23 cellular contexts compared by ENCODE assay signal in genomic region chr2:240405654-240406313, GRCh38. TPM values are rescaled to one million over a fixed set of nuclear protein-coding genes. Genes with fewer than 3 reads are reported as not detected.
DNase-seq lines count a peak whose midpoint lies in the region; ATAC-seq, FAIRE-seq and TF ChIP-seq lines count a peak whose summit lies in the region.
"Had no signal": no experiment of that assay in that cellular context is flagged by ENCODE, and none has a peak within 500 bp of the region (broad histone marks: within the 10 kb centered on the region; RNA-seq: fewer than 3 reads in every experiment).

No MANE protein-coding gene starts in this region.

- no peaks in the 10 kb centered on the region for H3K9me3 Mint-ChIP-seq in type B pancreatic cell
- H3K9me3 Mint-ChIP-seq: activated naive CD4-positive, alpha-beta T cell treated with anti-CD3 and anti-CD28 coated beads, Interleukin-2, amount 50 U/mL, for 72 hours; activated T-helper 2 cell treated with anti-CD3 and anti-CD28 coated beads, Interferon-gamma antibody, Interleukin-2, Interleukin-4, amounts not matched to agents 10 μg/mL and 5 μg/mL and 100 μg/mL, durations not matched to agents 14 hours and 24 hours and 36 hours; CD4-positive, CD25-positive, alpha-beta regulatory T cell; naive thymus-derived CD4-positive, alpha-beta T cell had no signal

- H3K9me3 ChIP-seq in left ventricle myocardium inferior (replicated peaks): no peaks in the 10 kb centered on the region
- H3K9me3 ChIP-seq in WERI-Rb-1 (ENCODE audit: severe bottlenecking): no peaks in the 10 kb centered on the region
- H3K9me3 ChIP-seq: breast epithelium, heart left ventricle, upper lobe of left lung had no signal

- H3K4me3 ChIP-seq in left ventricle myocardium inferior (no peak overlapping the region), WERI-Rb-1 (ENCODE audit: low read depth, low read length) (no peak overlapping the region)
- H3K4me3 ChIP-seq: breast epithelium, coronary artery, heart left ventricle, upper lobe of left lung had no signal

- DNase-seq in Right ventricle myocardium inferior (ENCODE audit: missing footprints) (peak; percentile 32), left ventricle myocardium inferior (no peak), WERI-Rb-1 (peak; percentile 3), myocyte (ENCODE audit: low read depth) (peak; percentile 56), type B pancreatic cell (ENCODE audit: extremely low spot score, unreplicated experiment) (peak; percentile 47), NCI-H2196 treated with DMSO at 0.1 percent for 48 hours (lab: John Stamatoyannopoulos, UW; ENCODE audit: unreplicated experiment) (no peak), GM19239 (ENCODE audit: insufficient read length, low spot score) (no peak), KBM-7 (no peak)
- DNase-seq: activated CD4-positive, alpha-beta T cell treated with anti-CD3 and anti-CD28 coated beads for 48 hours; CD4-positive, CD25-positive, alpha-beta regulatory T cell; foreskin fibroblast; Kasumi-1; left cardiac atrium; naive thymus-derived CD4-positive, alpha-beta T cell; OCI-M1 had no signal

- H3K27me3 ChIP-seq in left ventricle myocardium inferior (ENCODE audit: low read depth) (peaks cover 4% of the 10 kb centered on the region), WERI-Rb-1 (ENCODE audit: insufficient read depth, low read depth, severe bottlenecking) (no peaks in the 10 kb centered on the region)
- H3K27me3 ChIP-seq: heart left ventricle, upper lobe of left lung had no signal

- H3K27ac Mint-ChIP-seq in type B pancreatic cell: no peak overlapping the region
- H3K27ac Mint-ChIP-seq: activated T-helper 2 cell treated with anti-CD3 and anti-CD28 coated beads, Interferon-gamma antibody, Interleukin-2, Interleukin-4, amounts not matched to agents 10 μg/mL and 5 μg/mL and 100 μg/mL, durations not matched to agents 14 hours and 24 hours and 36 hours; CD4-positive, CD25-positive, alpha-beta regulatory T cell; naive thymus-derived CD4-positive, alpha-beta T cell had no signal

- H3K27ac ChIP-seq in left ventricle myocardium inferior (replicated peaks) (no peak overlapping the region), WERI-Rb-1 (no peak overlapping the region)
- H3K27ac ChIP-seq: breast epithelium, coronary artery, heart left ventricle, HL-60, upper lobe of left lung had no signal

- peaks cover 6% of the 10 kb centered on the region for H3K27me3 Mint-ChIP-seq in type B pancreatic cell

- no peak for TF ChIP-seq CTCF in left ventricle myocardium inferior (IDR thresholded peaks at IDR 0.05; ENCODE audit: borderline replicate concordance)
- TF ChIP-seq CTCF in WERI-Rb-1 (IDR thresholded peaks at IDR 0.05; ENCODE audit: low read depth, low read length): no peak
- TF ChIP-seq CTCF in type B pancreatic cell (conservative IDR thresholded peaks at IDR 0.05): no peak

- no peak for ATAC-seq in Right ventricle myocardium inferior
- ATAC-seq: activated naive CD4-positive, alpha-beta T cell treated with anti-CD3 and anti-CD28 coated beads, Interleukin-2, amount 50 U/mL, for 72 hours; esophagus mucosa; heart left ventricle; left cardiac atrium; naive thymus-derived CD4-positive, alpha-beta T cell had no signal

- H3K36me3 ChIP-seq in left ventricle myocardium inferior (no peaks in the 10 kb centered on the region), WERI-Rb-1 (no peaks in the 10 kb centered on the region)
- H3K36me3 ChIP-seq: breast epithelium, heart left ventricle, upper lobe of left lung had no signal

- in situ Hi-C loops in KBM-7 (cut with MboI; ENCODE audit: low pct_unique_long_range_greater_than_20kb, low sequenced_read_pairs): no loop called here

- H3K36me3 Mint-ChIP-seq in type B pancreatic cell: no peaks in the 10 kb centered on the region
- H3K36me3 Mint-ChIP-seq: activated naive CD4-positive, alpha-beta T cell treated with anti-CD3 and anti-CD28 coated beads, Interleukin-2, amount 50 U/mL, for 72 hours; CD4-positive, CD25-positive, alpha-beta regulatory T cell; naive thymus-derived CD4-positive, alpha-beta T cell had no signal

- no peaks in the 10 kb centered on the region for H3K4me1 ChIP-seq in left ventricle myocardium inferior
- H3K4me1 ChIP-seq: breast epithelium, heart left ventricle, upper lobe of left lung had no signal

- intact Hi-C loops in Right ventricle myocardium inferior (cut with DNase I) (no loop called here), left ventricle myocardium inferior (cut with micrococcal nuclease) (no loop called here)

- FAIRE-seq in GM19239 (lab: Jason Lieb, UNC): no peak

- H3K4me1 Mint-ChIP-seq in type B pancreatic cell (ENCODE audit: unreplicated experiment): peaks cover 5% of the 10 kb centered on the region

- H3K4me3 Mint-ChIP-seq in type B pancreatic cell: no peak overlapping the region
- H3K4me3 Mint-ChIP-seq: CD4-positive, CD25-positive, alpha-beta regulatory T cell; naive thymus-derived CD4-positive, alpha-beta T cell had no signal

RNA-seq across cellular contexts. Expression of gene GPC1, which starts 29.7 kb away (rescaled TPM):
- 182 TPM for total RNA-seq in Right ventricle myocardium inferior
- total RNA-seq in left ventricle myocardium inferior: 187 TPM
- 757 and 1,139 TPM in 2 replicates for total RNA-seq in myocyte
- polyA plus RNA-seq in myocyte (2012): 811 TPM
- total RNA-seq in type B pancreatic cell (ENCODE audit: low replicate concordance): 58.0 and 78.0 TPM in 2 replicates

Comparison
In these comparisons a context has a peak if more than half of its experiments do, and no peak if none do; other contexts are left out.
1. DNase-seq: peak in Right ventricle myocardium inferior (single experiment), WERI-Rb-1 (single experiment), myocyte (single experiment) and type B pancreatic cell (single experiment); none in left ventricle myocardium inferior (single experiment), NCI-H2196 treated with DMSO at 0.1 percent for 48 hours (single experiment), GM19239 (single experiment) and KBM-7 (single experiment).